In the genomic region with DNA sequence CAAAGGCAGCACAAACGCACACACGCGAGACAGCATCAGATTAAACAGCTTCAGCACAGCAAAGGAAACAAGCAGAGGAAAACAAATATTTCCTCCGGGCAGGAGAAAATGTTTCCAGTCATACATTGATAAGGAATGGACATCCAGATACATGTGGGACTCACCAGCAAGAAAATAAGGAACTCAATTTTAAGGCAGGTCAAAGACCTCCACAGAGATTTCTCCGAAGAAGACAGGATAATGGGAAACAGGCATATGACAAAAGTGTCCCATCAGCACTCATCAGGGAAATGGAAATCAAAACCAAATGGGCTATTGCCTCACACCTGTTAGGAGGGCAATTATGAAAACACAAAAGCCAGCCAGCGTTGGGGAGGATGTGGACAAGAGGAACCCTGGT, we compare ENCODE assay signal across 18 cellular contexts. TPM values are rescaled to one million over a fixed set of nuclear protein-coding genes. Genes with fewer than 3 reads are reported as not detected.
DNase-seq lines count a peak whose midpoint lies in the region; ATAC-seq lines count a peak whose summit lies in the region.
"Had no signal": no experiment of that assay in that cellular context is flagged by ENCODE, and none has a peak within 500 bp of the region (broad histone marks: within the 10 kb centered on the region; RNA-seq: fewer than 3 reads in every experiment).

No MANE protein-coding gene starts in this region.

- peaks cover 8% of the 10 kb centered on the region for H3K4me1 Mint-ChIP-seq in activated naive CD8-positive, alpha-beta T cell treated with anti-CD3 and anti-CD28 coated beads, Interleukin-2, amount 50 U/mL, for 24 hours
- H3K4me1 Mint-ChIP-seq in activated naive CD8-positive, alpha-beta T cell treated with anti-CD3 and anti-CD28 coated beads for 36 hours, result peaks cover 2% of the 10 kb centered on the region

- H3K4me3 Mint-ChIP-seq in activated naive CD8-positive, alpha-beta T cell treated with anti-CD3 and anti-CD28 coated beads, Interleukin-2, amount 50 U/mL, for 24 hours, result no peak overlapping the region
- H3K4me3 Mint-ChIP-seq in activated naive CD8-positive, alpha-beta T cell treated with anti-CD3 and anti-CD28 coated beads for 36 hours, result no peak overlapping the region
- H3K4me3 Mint-ChIP-seq: activated CD4-positive, alpha-beta T cell treated with anti-CD3 and anti-CD28 coated beads, Interleukin-2, amount 10 ng/mL, durations not matched to agents 24 days and 14 days; HFFc6; memory B cell; nephron had no signal

- no peak for DNase-seq in activated naive CD8-positive, alpha-beta T cell treated with anti-CD3 and anti-CD28 coated beads, Interleukin-2, amount 50 U/mL, for 24 hours
- DNase-seq in activated naive CD8-positive, alpha-beta T cell treated with anti-CD3 and anti-CD28 coated beads for 36 hours, result no peak
- DNase-seq in NCI-H345 treated with DMSO at 0.1 percent for 48 hours (lab: John Stamatoyannopoulos, UW; ENCODE audit: unreplicated experiment) (peak; percentile 22), dermis blood vessel endothelial cell (peak; percentile 25), NCI-H446 (lab: John Stamatoyannopoulos, UW) (no peak), NCI-H2029 (lab: John Stamatoyannopoulos, UW) (no peak)
- DNase-seq in activated CD4-positive, alpha-beta T cell treated with anti-CD3 and anti-CD28 coated beads, Interleukin-2, amount 50 U/mL, for 4 hours, result no peak
- DNase-seq: activated CD4-positive, alpha-beta T cell treated with anti-CD3 and anti-CD28 coated beads, Interleukin-2, amount 10 ng/mL, durations not matched to agents 24 days and 14 days; activated CD8-positive, alpha-beta memory T cell treated with anti-CD3 and anti-CD28 coated beads, Interleukin-2, amount 50 U/mL, for 4 hours; activated effector memory CD4-positive, alpha-beta T cell treated with Interleukin-2 at 50 U/mL for 16 hours; HFFc6; islet precursor cell; spleen had no signal

- ATAC-seq in activated naive CD8-positive, alpha-beta T cell treated with anti-CD3 and anti-CD28 coated beads, Interleukin-2, amount 50 U/mL, for 24 hours, result no peak
- ATAC-seq in GM21619 (IDR thresholded peaks at IDR 0.05; ENCODE audit: unreplicated experiment), result no peak
- ATAC-seq: A549, Right ventricle myocardium inferior had no signal

- no peaks in the 10 kb centered on the region for H3K36me3 Mint-ChIP-seq in activated naive CD8-positive, alpha-beta T cell treated with anti-CD3 and anti-CD28 coated beads, Interleukin-2, amount 50 U/mL, for 24 hours (ENCODE audit: low read depth)
- H3K36me3 Mint-ChIP-seq in activated naive CD8-positive, alpha-beta T cell treated with anti-CD3 and anti-CD28 coated beads for 36 hours, result no peaks in the 10 kb centered on the region
- H3K36me3 Mint-ChIP-seq: memory B cell had no signal

- H3K9me3 Mint-ChIP-seq in activated naive CD8-positive, alpha-beta T cell treated with anti-CD3 and anti-CD28 coated beads, Interleukin-2, amount 50 U/mL, for 24 hours, result no peaks in the 10 kb centered on the region
- no peaks in the 10 kb centered on the region for H3K9me3 Mint-ChIP-seq in activated naive CD8-positive, alpha-beta T cell treated with anti-CD3 and anti-CD28 coated beads for 36 hours
- H3K9me3 Mint-ChIP-seq: activated CD4-positive, alpha-beta T cell treated with anti-CD3 and anti-CD28 coated beads, Interleukin-2, amount 10 ng/mL, durations not matched to agents 24 days and 14 days; HFFc6; memory B cell; nephron had no signal

- peak overlapping the region; percentile 19 for H3K27ac Mint-ChIP-seq in activated naive CD8-positive, alpha-beta T cell treated with anti-CD3 and anti-CD28 coated beads, Interleukin-2, amount 50 U/mL, for 24 hours
- no peak overlapping the region for H3K27ac Mint-ChIP-seq in activated naive CD8-positive, alpha-beta T cell treated with anti-CD3 and anti-CD28 coated beads for 36 hours
- H3K27ac Mint-ChIP-seq: activated CD4-positive, alpha-beta T cell treated with anti-CD3 and anti-CD28 coated beads, Interleukin-2, amount 10 ng/mL, durations not matched to agents 24 days and 14 days; HFFc6; memory B cell had no signal

- peaks cover 17% of the 10 kb centered on the region for H3K27me3 Mint-ChIP-seq in activated naive CD8-positive, alpha-beta T cell treated with anti-CD3 and anti-CD28 coated beads, Interleukin-2, amount 50 U/mL, for 24 hours
- H3K27me3 Mint-ChIP-seq in activated naive CD8-positive, alpha-beta T cell treated with anti-CD3 and anti-CD28 coated beads for 36 hours, result peaks cover 16% of the 10 kb centered on the region

RNA-seq across cellular contexts. Expression of a gene that starts 9.7 kb away (rescaled TPM):
- total RNA-seq in activated naive CD8-positive, alpha-beta T cell treated with anti-CD3 and anti-CD28 coated beads for 36 hours, result 10 to 100 TPM; 55.0 to 56.9 TPM
- total RNA-seq in dermis blood vessel endothelial cell, result 3.7 and 4.8 TPM in 2 replicates

Comparison
In these comparisons a context has a peak if more than half of its experiments do, and no peak if none do; other contexts are left out.
1. DNase-seq: peak in NCI-H345 treated with DMSO at 0.1 percent for 48 hours (single experiment) and dermis blood vessel endothelial cell (single experiment); none in activated naive CD8-positive, alpha-beta T cell treated with anti-CD3 and anti-CD28 coated beads, Interleukin-2, amount 50 U/mL, for 24 hours (single experiment), activated naive CD8-positive, alpha-beta T cell treated with anti-CD3 and anti-CD28 coated beads for 36 hours (single experiment), activated CD4-positive, alpha-beta T cell treated with anti-CD3 and anti-CD28 coated beads, Interleukin-2, amount 50 U/mL, for 4 hours (0 of 2), NCI-H446 (0 of 2) and NCI-H2029 (single experiment).